In genomic region chr12:39375206-39375808, GRCh38 we compare ENCODE assay signal across 11 cellular contexts.
DNase-seq lines count a peak whose midpoint lies in the region; ATAC-seq and TF ChIP-seq lines count a peak whose summit lies in the region.
"Had no signal": no experiment of that assay in that cellular context is flagged by ENCODE, and none has a peak within 500 bp of the region (broad histone marks: within the 10 kb centered on the region; RNA-seq: fewer than 3 reads in every experiment).

No MANE protein-coding gene starts in this region.

- ATAC-seq in left lung (peak; percentile 50), psoas muscle (no peak)
- ATAC-seq: activated T-cell treated with anti-CD3 and anti-CD28 coated beads, Interleukin-2, amount 50 U/mL, for 72 hours had no signal

- TF ChIP-seq CTCF in GM12873 (IDR thresholded peaks at IDR 0.05; ENCODE audit: insufficient read depth, low read depth, low read length, missing control alignments) (peak; percentile 50), left lung (IDR thresholded peaks at IDR 0.05) (no peak), GM10248 (IDR thresholded peaks at IDR 0.05; ENCODE audit: control extremely low read depth, extremely low read depth, low read depth, missing control alignments) (no peak), psoas muscle (IDR thresholded peaks at IDR 0.05) (no peak)

- H3K36me3 ChIP-seq in left lung = no peaks in the 10 kb centered on the region
- H3K36me3 ChIP-seq in psoas muscle (ENCODE audit: insufficient read depth in 1 of 2, low read depth in 1 of 2) = no peaks in the 10 kb centered on the region

- H3K4me1 ChIP-seq in left lung = no peaks in the 10 kb centered on the region
- H3K4me1 ChIP-seq in psoas muscle = no peaks in the 10 kb centered on the region

- CTCF ChIA-PET in GM10248 (lab: Yijun Ruan, JAX) = interaction anchor here (0.7 to 1.9 kb wide), 10 partner anchors 10 to 241 kb away, joined by 3 to 13 read pairs (median 4); no protein-coding TSS in a partner anchor

- intact Hi-C loops in left lung (cut with DNase I) = no loop called here
- intact Hi-C loops in psoas muscle (cut with DNase I) = no loop called here

- no peaks in the 10 kb centered on the region for H3K27me3 ChIP-seq in left lung
- no peaks in the 10 kb centered on the region for H3K27me3 ChIP-seq in psoas muscle (ENCODE audit: insufficient read depth in 3 of 3, low read length in 2 of 3)

- peak; percentile 11 for DNase-seq in HT-29 (ENCODE audit: low spot score)
- DNase-seq in astrocyte of the hippocampus (ENCODE audit: low read depth, low spot score) = peak; percentile 29
- DNase-seq in left lung = no peak
- no peak for DNase-seq in HPDE6-E6E7 (ENCODE audit: extremely low spot score)
- DNase-seq in GM10248 (ENCODE audit: extremely low spot score) = no peak
- no peak for DNase-seq in psoas muscle
- DNase-seq: activated CD4-positive, alpha-beta T cell treated with anti-CD3 and anti-CD28 coated beads, Interleukin-2, amount 10 ng/mL, durations not matched to agents 24 days and 14 days; activated T-cell treated with anti-CD3 and anti-CD28 coated beads, Interleukin-2, amount 50 U/mL, for 72 hours; NCI-H1436; NCI-H510A had no signal

- no peak overlapping the region for H3K27ac ChIP-seq in left lung
- no peak overlapping the region for H3K27ac ChIP-seq in psoas muscle

- H3K4me3 ChIP-seq in left lung = no peak overlapping the region
- H3K4me3 ChIP-seq in psoas muscle = no peak overlapping the region

- 40 to 43% (median 42%) methylated on average over 2 of the region's 2 CpGs for WGBS in psoas muscle, 3 donors

- H3K9me3 ChIP-seq in left lung (no peaks in the 10 kb centered on the region), psoas muscle (no peaks in the 10 kb centered on the region)

- POLR2A ChIA-PET in GM10248 (lab: Yijun Ruan, JAX) = interaction anchor here (0.6 kb wide), 1 partner anchor 52 kb away, joined by 3 read pairs; no protein-coding TSS in a partner anchor

Comparison
In these comparisons a context has a peak if more than half of its experiments do, and no peak if none do; other contexts are left out.
1. DNase-seq: peak in HT-29 (single experiment) and astrocyte of the hippocampus (single experiment); none in left lung (0 of 2), HPDE6-E6E7 (single experiment), GM10248 (single experiment) and psoas muscle (0 of 2).